Comparison of ENCODE assay signal across 8 cellular contexts in genomic region chr16:31487076-31487719, GRCh38. TPM values are rescaled to one million over a fixed set of nuclear protein-coding genes. Genes with fewer than 3 reads are reported as not detected.
DNase-seq lines count a peak whose midpoint lies in the region; ATAC-seq, FAIRE-seq and TF ChIP-seq lines count a peak whose summit lies in the region.

No MANE protein-coding gene starts in this region.

- ATAC-seq in Right ventricle myocardium inferior: peak; percentile 3
- ATAC-seq in mucosa of descending colon: no peak
- no peak for ATAC-seq in HG03520 (IDR thresholded peaks at IDR 0.05; ENCODE audit: unreplicated experiment)
- no peak for ATAC-seq in HG03039 (IDR thresholded peaks at IDR 0.05; ENCODE audit: unreplicated experiment)

- intact Hi-C loops in Right ventricle myocardium inferior (cut with DNase I): no loop called here
- intact Hi-C loops in cardiac septum (cut with DNase I): no loop called here
- intact Hi-C loops in mucosa of descending colon (cut with DNase I, micrococcal nuclease): no loop called here

- peak overlapping the region; percentile 50 to 54 for H3K4me3 ChIP-seq in cardiac fibroblast (replicated peaks in 1 of 2; ENCODE audit: low read depth in 2 of 2, low read length in 2 of 2)
- H3K4me3 ChIP-seq in mucosa of descending colon: no peak overlapping the region

- no peaks in the 10 kb centered on the region for H3K36me3 ChIP-seq in mucosa of descending colon (ENCODE audit: low read depth)

- no peaks in the 10 kb centered on the region for H3K9me3 ChIP-seq in mucosa of descending colon

- peaks cover 20% of the 10 kb centered on the region for H3K4me1 ChIP-seq in mucosa of descending colon (ENCODE audit: low read depth)

- FAIRE-seq in D721Med (lab: Jason Lieb, UNC): no peak

- DNase-seq in Right ventricle myocardium inferior (ENCODE audit: missing footprints) (no peak), cardiac septum (ENCODE audit: low spot score) (no peak), cardiac fibroblast (ENCODE audit: low read depth in 2 of 2) (no peak), mucosa of descending colon (peak in 2 of 3 donors; percentile 53 to 64), D721Med (ENCODE audit: insufficient read length, low spot score) (no peak)
- DNase-seq in stimulated activated CD4-positive, alpha-beta T cell treated with anti-CD3 and anti-CD28 coated beads, Interleukin-4, amount 100 ng/mL, for 1 hour: no peak

- TF ChIP-seq CTCF in cardiac fibroblast (IDR thresholded peaks at IDR 0.05; ENCODE audit: low read depth, low read length): no peak
- no peak for TF ChIP-seq CTCF in mucosa of descending colon (IDR thresholded peaks at IDR 0.05)
- TF ChIP-seq CTCF in D721Med (IDR thresholded peaks at IDR 0.05; ENCODE audit: insufficient read depth, missing control alignments): no peak

RNA-seq across cellular contexts. Expression of gene SLC5A2, which starts 4.3 kb away (rescaled TPM):
- total RNA-seq in Right ventricle myocardium inferior: not detected
- not detected for total RNA-seq in cardiac septum
- total RNA-seq in mucosa of descending colon: under 1 TPM in 2 of 3 donors, not detected in 1; 0.47 to 0.70 TPM

RNA-seq across cellular contexts. Expression of gene TGFB1I1, which starts 15.2 kb away (rescaled TPM):
- total RNA-seq in Right ventricle myocardium inferior (19.9 TPM), cardiac septum (57.8 TPM), mucosa of descending colon (100 to 1,000 TPM in 1 of 3 donors, 10 to 100 TPM in 1, 1 to 10 TPM in 1; 7.8 to 227 (median 26.1) TPM)

RNA-seq across cellular contexts. Expression of gene RUSF1, which starts 21.0 kb away (rescaled TPM):
- 19.9 TPM for total RNA-seq in Right ventricle myocardium inferior
- 32.6 TPM for total RNA-seq in cardiac septum
- total RNA-seq in mucosa of descending colon: 10 to 100 TPM; 48.3 to 66.7 (median 51.7) TPM

RNA-seq across cellular contexts. Expression of gene ARMC5, which starts 27.9 kb away (rescaled TPM):
- total RNA-seq in Right ventricle myocardium inferior (5.5 TPM), cardiac septum (6.2 TPM), mucosa of descending colon (1 to 10 TPM; 8.3 to 9.9 (median 8.5) TPM)

RNA-seq across cellular contexts. Expression of gene AHSP, which starts 40.5 kb away (rescaled TPM):
- total RNA-seq in Right ventricle myocardium inferior (not detected), cardiac septum (1.7 TPM), mucosa of descending colon (not detected)

Comparison
In these comparisons a context has a peak if more than half of its experiments do, and no peak if none do; other contexts are left out.
1. DNase-seq: peak in mucosa of descending colon (2 of 3); none in Right ventricle myocardium inferior (single experiment), cardiac septum (single experiment), cardiac fibroblast (0 of 2), stimulated activated CD4-positive, alpha-beta T cell treated with anti-CD3 and anti-CD28 coated beads, Interleukin-4, amount 100 ng/mL, for 1 hour (single experiment) and D721Med (single experiment).